ENCODE assay signal across 24 cellular contexts in genomic region chr6:150775804-150776203, GRCh38.
DNase-seq lines count a peak whose midpoint lies in the region; ATAC-seq, FAIRE-seq and TF ChIP-seq lines count a peak whose summit lies in the region.
"Had no signal": no experiment of that assay in that cellular context is flagged by ENCODE, and none has a peak within 500 bp of the region (broad histone marks: within the 10 kb centered on the region; RNA-seq: fewer than 3 reads in every experiment).

No MANE protein-coding gene starts in this region.

- 42% methylated on average over 6 of the region's 6 CpGs for WGBS in right lobe of liver (ENCODE audit: insufficient coverage, low coverage, low lambda C conversion rate, missing lambda C conversion rate)
- 28 to 34% methylated on average over 6 of the region's 6 CpGs for WGBS in pancreas, 2 donors

- intact Hi-C loops in Right ventricle myocardium superior (cut with DNase I): no loop called here
- intact Hi-C loops in right lobe of liver (cut with DNase I): no loop called here
- intact Hi-C loops in pancreas (cut with DNase I): no loop called here

- H3K4me3 ChIP-seq in right atrium auricular region (no peak overlapping the region), right lobe of liver (no peak overlapping the region), pancreas (no peak overlapping the region)
- H3K4me3 ChIP-seq: ascending aorta, gastroesophageal sphincter, lung, MG63, prostate gland had no signal

- ATAC-seq in Right ventricle myocardium superior (ENCODE audit: poor library complexity): no peak
- ATAC-seq in right lobe of liver: peak; percentile 63 to 78 (median 74)
- ATAC-seq in pancreas: no peak
- ATAC-seq: gastroesophageal sphincter; naive thymus-derived CD8-positive, alpha-beta T cell; T-helper 17 cell had no signal

- no peaks in the 10 kb centered on the region for H3K27me3 ChIP-seq in right atrium auricular region
- H3K27me3 ChIP-seq in right lobe of liver: no peaks in the 10 kb centered on the region
- no peaks in the 10 kb centered on the region for H3K27me3 ChIP-seq in pancreas
- H3K27me3 ChIP-seq: ascending aorta, gastroesophageal sphincter, MG63 had no signal

- H3K9me3 ChIP-seq in right atrium auricular region (peaks cover 0 to 10% of the 10 kb centered on the region in 2 donors), right lobe of liver (peaks cover 0 to 8% (median 0%) of the 10 kb centered on the region in 4 donors), pancreas (no peaks in the 10 kb centered on the region)
- H3K9me3 ChIP-seq: prostate gland had no signal

- FAIRE-seq in pancreas (lab: Jason Lieb, UNC): no peak
- FAIRE-seq: colon had no signal

- H3K36me3 ChIP-seq in right atrium auricular region (no peaks in the 10 kb centered on the region), right lobe of liver (no peaks in the 10 kb centered on the region), pancreas (no peaks in the 10 kb centered on the region)
- H3K36me3 ChIP-seq: gastroesophageal sphincter, MG63, prostate gland had no signal

- H3K4me1 ChIP-seq in right atrium auricular region (peaks cover 0 to 4% of the 10 kb centered on the region in 2 donors), right lobe of liver (no peaks in the 10 kb centered on the region), pancreas (no peaks in the 10 kb centered on the region)
- H3K4me1 ChIP-seq: ascending aorta, gastroesophageal sphincter, prostate gland had no signal

- TF ChIP-seq CTCF in right atrium auricular region (IDR thresholded peaks at IDR 0.05) (no peak), right lobe of liver (IDR thresholded peaks at IDR 0.05) (no peak), pancreas (IDR thresholded peaks at IDR 0.05) (no peak)

- no peak overlapping the region for H3K27ac ChIP-seq in right atrium auricular region
- no peak overlapping the region for H3K27ac ChIP-seq in right lobe of liver
- H3K27ac ChIP-seq in pancreas: no peak overlapping the region
- H3K27ac ChIP-seq: ascending aorta, prostate gland had no signal

- no peak for TF ChIP-seq POLR2A in right lobe of liver (IDR thresholded peaks at IDR 0.05)

- peak; percentile 46 for DNase-seq in Right ventricle myocardium superior
- no peak for DNase-seq in right atrium auricular region (ENCODE audit: low spot score)
- DNase-seq in dermis blood vessel endothelial cell: peak; percentile 72
- peak in 2 of 3 donors; percentile 33 to 51 for DNase-seq in right lobe of liver
- DNase-seq in stimulated activated CD4-positive, alpha-beta T cell treated with anti-CD3 and anti-CD28 coated beads, Interleukin-12 subunit alpha, Interleukin-12 subunit beta, amount 100 ng/mL, for 4 hours: no peak
- no peak for DNase-seq in kidney glomerular epithelial cell (lab: John Stamatoyannopoulos, UW)
- no peak for DNase-seq in stimulated activated CD4-positive, alpha-beta T cell treated with anti-CD3 and anti-CD28 coated beads, Interleukin-2, amount 100 ng/mL, for 24 hours
- no peak for DNase-seq in pancreas
- DNase-seq: activated gamma-delta T cell; CD8-positive, alpha-beta memory T cell; HFFc6; MG63; naive thymus-derived CD8-positive, alpha-beta T cell; NCI-H187 treated with DMSO at 0.1 percent for 48 hours; NCI-H446; RPMI8226; stimulated activated CD4-positive, alpha-beta T cell treated with anti-CD3 and anti-CD28 coated beads, Interleukin-15, amount 100 ng/mL, for 24 hours; stimulated activated naive CD4-positive, alpha-beta T cell; T-helper 17 cell had no signal

Comparison
In these comparisons a context has a peak if more than half of its experiments do, and no peak if none do; other contexts are left out.
1. DNase-seq: peak in Right ventricle myocardium superior (single experiment), dermis blood vessel endothelial cell (single experiment) and right lobe of liver (2 of 3); none in right atrium auricular region (single experiment), stimulated activated CD4-positive, alpha-beta T cell treated with anti-CD3 and anti-CD28 coated beads, Interleukin-12 subunit alpha, Interleukin-12 subunit beta, amount 100 ng/mL, for 4 hours (single experiment), kidney glomerular epithelial cell (single experiment), stimulated activated CD4-positive, alpha-beta T cell treated with anti-CD3 and anti-CD28 coated beads, Interleukin-2, amount 100 ng/mL, for 24 hours (0 of 2) and pancreas (0 of 6).
2. ATAC-seq: peak in right lobe of liver (4 of 4); none in Right ventricle myocardium superior (single experiment) and pancreas (0 of 4).